10 cellular contexts compared by ENCODE assay signal in genomic region chr6:44976677-44977405, GRCh38.
A peak's percentile ranks its signal among the peaks of the same experiment; 100 is the strongest.
DNase-seq lines count a peak whose midpoint lies in the region; ATAC-seq lines count a peak whose summit lies in the region.
"Had no signal": no experiment of that assay in that cellular context is flagged by ENCODE, and none has a peak within 500 bp of the region (broad histone marks: within the 10 kb centered on the region; RNA-seq: fewer than 3 reads in every experiment).

No MANE protein-coding gene starts in this region.

- no peaks in the 10 kb centered on the region for H3K27me3 Mint-ChIP-seq in activated CD4-positive, alpha-beta T cell treated with anti-CD3 and anti-CD28 coated beads, Interleukin-2, amount 10 ng/mL, durations not matched to agents 24 days and 14 days
- H3K27me3 Mint-ChIP-seq in activated T-helper 1 cell treated with anti-CD3 and anti-CD28 coated beads, Interleukin-12 subunit alpha, Interleukin-12 subunit beta, Interleukin-2, Interleukin-4 antibody, amounts not matched to agents 30 ng/mL and 10 ng/mL and 1 ng/mL, durations not matched to agents 14 hours and 24 hours and 36 hours (ENCODE audit: insufficient read depth) = no peaks in the 10 kb centered on the region
- no peaks in the 10 kb centered on the region for H3K27me3 Mint-ChIP-seq in naive thymus-derived CD8-positive, alpha-beta T cell

- peaks cover 18% of the 10 kb centered on the region for H3K9me3 Mint-ChIP-seq in activated CD4-positive, alpha-beta T cell treated with anti-CD3 and anti-CD28 coated beads, Interleukin-2, amount 10 ng/mL, durations not matched to agents 24 days and 14 days
- H3K9me3 Mint-ChIP-seq in activated T-helper 1 cell treated with anti-CD3 and anti-CD28 coated beads, Interleukin-12 subunit alpha, Interleukin-12 subunit beta, Interleukin-2, Interleukin-4 antibody, amounts not matched to agents 30 ng/mL and 10 ng/mL and 1 ng/mL, durations not matched to agents 14 hours and 24 hours and 36 hours = peaks cover 30% of the 10 kb centered on the region
- peaks cover 0 to 15% (median 8%) of the 10 kb centered on the region in 9 donors for H3K9me3 Mint-ChIP-seq in naive thymus-derived CD8-positive, alpha-beta T cell

- peaks cover 19% of the 10 kb centered on the region for H3K4me1 Mint-ChIP-seq in activated CD4-positive, alpha-beta T cell treated with anti-CD3 and anti-CD28 coated beads, Interleukin-2, amount 10 ng/mL, durations not matched to agents 24 days and 14 days
- peaks cover 43% of the 10 kb centered on the region for H3K4me1 Mint-ChIP-seq in activated T-helper 1 cell treated with anti-CD3 and anti-CD28 coated beads, Interleukin-12 subunit alpha, Interleukin-12 subunit beta, Interleukin-2, Interleukin-4 antibody, amounts not matched to agents 30 ng/mL and 10 ng/mL and 1 ng/mL, durations not matched to agents 14 hours and 24 hours and 36 hours (ENCODE audit: low read depth)
- peaks cover 19 to 64% (median 51%) of the 10 kb centered on the region in 4 donors for H3K4me1 Mint-ChIP-seq in naive thymus-derived CD8-positive, alpha-beta T cell

- POLR2A ChIA-PET in naive thymus-derived CD8-positive, alpha-beta T cell (lab: Charles Lee) = interaction anchor here (0.9 to 2.1 kb wide), 9 partner anchors 8 to 400 kb away, joined by 3 to 6 read pairs (median 5); no protein-coding TSS in a partner anchor

- H3K27ac Mint-ChIP-seq in activated CD4-positive, alpha-beta T cell treated with anti-CD3 and anti-CD28 coated beads, Interleukin-2, amount 10 ng/mL, durations not matched to agents 24 days and 14 days = peak overlapping the region; percentile 71
- peak overlapping the region; percentile 84 for H3K27ac Mint-ChIP-seq in activated T-helper 1 cell treated with anti-CD3 and anti-CD28 coated beads, Interleukin-12 subunit alpha, Interleukin-12 subunit beta, Interleukin-2, Interleukin-4 antibody, amounts not matched to agents 30 ng/mL and 10 ng/mL and 1 ng/mL, durations not matched to agents 14 hours and 24 hours and 36 hours
- H3K27ac Mint-ChIP-seq in naive thymus-derived CD8-positive, alpha-beta T cell = peak overlapping the region; percentile 5 to 88 (median 83)

- peaks cover 19% of the 10 kb centered on the region for H3K36me3 Mint-ChIP-seq in activated CD4-positive, alpha-beta T cell treated with anti-CD3 and anti-CD28 coated beads, Interleukin-2, amount 10 ng/mL, durations not matched to agents 24 days and 14 days (ENCODE audit: low read depth)
- H3K36me3 Mint-ChIP-seq in activated T-helper 1 cell treated with anti-CD3 and anti-CD28 coated beads, Interleukin-12 subunit alpha, Interleukin-12 subunit beta, Interleukin-2, Interleukin-4 antibody, amounts not matched to agents 30 ng/mL and 10 ng/mL and 1 ng/mL, durations not matched to agents 14 hours and 24 hours and 36 hours (ENCODE audit: low read depth) = peaks cover 19% of the 10 kb centered on the region
- H3K36me3 Mint-ChIP-seq in naive thymus-derived CD8-positive, alpha-beta T cell = peaks cover 0 to 18% (median 9%) of the 10 kb centered on the region in 3 donors

- intact Hi-C loops in activated CD4-positive, alpha-beta T cell treated with anti-CD3 and anti-CD28 coated beads, Interleukin-2, amount 10 ng/mL, durations not matched to agents 24 days and 14 days (cut with micrococcal nuclease) = loop anchor here (1.0 to 5.0 kb wide), 5 partner anchors 24 to 315 kb away; no protein-coding TSS in a partner anchor
- intact Hi-C loops in activated T-helper 1 cell treated with anti-CD3 and anti-CD28 coated beads, Interleukin-12 subunit alpha, Interleukin-12 subunit beta, Interleukin-2, Interleukin-4 antibody, amounts not matched to agents 30 ng/mL and 10 ng/mL and 1 ng/mL, durations not matched to agents 14 hours and 24 hours and 36 hours (cut with micrococcal nuclease) = loop anchor here (1.0 to 5.0 kb wide), 9 partner anchors 24 to 945 kb away; partner anchors contain the start of gene SUPT3H

- ATAC-seq in HG03045 (IDR thresholded peaks at IDR 0.05; ENCODE audit: unreplicated experiment) (peak; percentile 39), HG03175 (IDR thresholded peaks at IDR 0.05; ENCODE audit: unreplicated experiment) (no peak)
- ATAC-seq in naive thymus-derived CD8-positive, alpha-beta T cell = peak; percentile 82 to 86
- ATAC-seq: left ventricle myocardium superior had no signal

- H3K4me3 Mint-ChIP-seq in activated CD4-positive, alpha-beta T cell treated with anti-CD3 and anti-CD28 coated beads, Interleukin-2, amount 10 ng/mL, durations not matched to agents 24 days and 14 days = peak overlapping the region; percentile 8
- H3K4me3 Mint-ChIP-seq in activated T-helper 1 cell treated with anti-CD3 and anti-CD28 coated beads, Interleukin-12 subunit alpha, Interleukin-12 subunit beta, Interleukin-2, Interleukin-4 antibody, amounts not matched to agents 30 ng/mL and 10 ng/mL and 1 ng/mL, durations not matched to agents 14 hours and 24 hours and 36 hours = peak overlapping the region; percentile 4
- peak overlapping the region; percentile 13 to 73 (median 52) for H3K4me3 Mint-ChIP-seq in naive thymus-derived CD8-positive, alpha-beta T cell

- DNase-seq in activated CD4-positive, alpha-beta T cell treated with anti-CD3 and anti-CD28 coated beads, Interleukin-2, amount 10 ng/mL, durations not matched to agents 24 days and 14 days = peak; percentile 75
- no peak for DNase-seq in activated CD4-positive, alpha-beta T cell treated with anti-CD3 and anti-CD28 coated beads, Interleukin-2, amount 50 U/mL, for 48 hours
- DNase-seq in activated T-helper 1 cell treated with anti-CD3 and anti-CD28 coated beads, Interleukin-12 subunit alpha, Interleukin-12 subunit beta, Interleukin-2, Interleukin-4 antibody, amounts not matched to agents 30 ng/mL and 10 ng/mL and 1 ng/mL, durations not matched to agents 14 hours and 24 hours and 36 hours (ENCODE audit: low spot score) = no peak
- peak in 5 of 10 donors; percentile 7 to 79 (median 59) for DNase-seq in naive thymus-derived CD8-positive, alpha-beta T cell
- DNase-seq in mesenteric fat pad (ENCODE audit: low spot score) (no peak), SIG-M5 (lab: John Stamatoyannopoulos, UW) (no peak)
- DNase-seq: erythroblast, left ventricle myocardium superior had no signal
